22 cellular contexts compared by ENCODE assay signal in genomic region chr2:139033300-139033699, GRCh38.
DNase-seq lines count a peak whose midpoint lies in the region; ATAC-seq, FAIRE-seq and TF ChIP-seq lines count a peak whose summit lies in the region.
"Had no signal": no experiment of that assay in that cellular context is flagged by ENCODE, and none has a peak within 500 bp of the region (broad histone marks: within the 10 kb centered on the region; RNA-seq: fewer than 3 reads in every experiment).

No MANE protein-coding gene starts in this region.

- no peaks in the 10 kb centered on the region for H3F3A ChIP-seq in GM23248 (ENCODE audit: insufficient read depth)

- H4K20me1 ChIP-seq in GM23248 (ENCODE audit: insufficient read depth) (no peaks in the 10 kb centered on the region), keratinocyte (ENCODE audit: control insufficient read depth, extremely low read depth, insufficient read depth, low read length) (no peaks in the 10 kb centered on the region)

- H3K9me1 ChIP-seq in keratinocyte (ENCODE audit: control insufficient read depth, extremely low read depth, insufficient read depth, low read length) = no peaks in the 10 kb centered on the region

- no peaks in the 10 kb centered on the region for H3K27me3 ChIP-seq in GM23248 (replicated peaks; ENCODE audit: insufficient read depth)
- no peaks in the 10 kb centered on the region for H3K27me3 ChIP-seq in brain microvascular endothelial cell (replicated peaks)
- no peaks in the 10 kb centered on the region for H3K27me3 ChIP-seq in keratinocyte (ENCODE audit: control insufficient read depth, extremely low read depth, insufficient read depth, low read length)
- H3K27me3 ChIP-seq: hepatocyte had no signal

- ATAC-seq in HG03378 (IDR thresholded peaks at IDR 0.05; ENCODE audit: unreplicated experiment) = no peak
- ATAC-seq in naive thymus-derived CD8-positive, alpha-beta T cell = no peak
- ATAC-seq: activated T-cell treated with anti-CD3 and anti-CD28 coated beads, Interleukin-2, amount 50 U/mL, for 72 hours; esophagus mucosa; left cardiac atrium; mucosa of descending colon; sciatic nerve had no signal

- H2AFZ ChIP-seq in GM23248 (no peak overlapping the region), keratinocyte (ENCODE audit: control insufficient read depth, low read length) (peak overlapping the region; percentile 21)
- H2AFZ ChIP-seq: hepatocyte had no signal

- H3K36me3 Mint-ChIP-seq in mesothelial cell of epicardium = no peaks in the 10 kb centered on the region
- H3K36me3 Mint-ChIP-seq in naive thymus-derived CD8-positive, alpha-beta T cell = no peaks in the 10 kb centered on the region
- H3K36me3 Mint-ChIP-seq: activated naive CD8-positive, alpha-beta T cell had no signal

- no peak overlapping the region for H3K4me3 Mint-ChIP-seq in mesothelial cell of epicardium
- H3K4me3 Mint-ChIP-seq in naive thymus-derived CD8-positive, alpha-beta T cell = no peak overlapping the region
- H3K4me3 Mint-ChIP-seq: activated naive CD8-positive, alpha-beta T cell; activated T-cell treated with anti-CD3 and anti-CD28 coated beads, Interleukin-2, amount 50 U/mL, for 72 hours; CD4-positive, alpha-beta T cell; H9; T-helper 2 cell treated with Interferon-gamma antibody and Interleukin-4, amounts not matched to agents 5 μg/mL and 100 μg/mL, for 36 hours had no signal

- H3K27me3 Mint-ChIP-seq in mesothelial cell of epicardium (ENCODE audit: low read depth) = no peaks in the 10 kb centered on the region
- H3K27me3 Mint-ChIP-seq in naive thymus-derived CD8-positive, alpha-beta T cell = peaks cover 0 to 3% (median 0%) of the 10 kb centered on the region in 5 donors
- H3K27me3 Mint-ChIP-seq: activated naive CD8-positive, alpha-beta T cell; CD4-positive, alpha-beta T cell had no signal

- no peak overlapping the region for H3K27ac ChIP-seq in GM23248
- no peak overlapping the region for H3K27ac ChIP-seq in brain microvascular endothelial cell
- no peak overlapping the region for H3K27ac ChIP-seq in keratinocyte (ENCODE audit: control insufficient read depth, insufficient read depth, low read length)
- H3K27ac ChIP-seq: hepatocyte had no signal

- H3K4me2 ChIP-seq in GM23248 (ENCODE audit: unreplicated experiment) (no peak overlapping the region), keratinocyte (ENCODE audit: control insufficient read depth, extremely low read depth, insufficient read depth, low read depth, low read length) (no peak overlapping the region)
- H3K4me2 ChIP-seq: hepatocyte had no signal

- WGBS in GM23248 (ENCODE audit: low coverage in 1 of 2, low lambda C conversion rate in 2 of 2, missing lambda C conversion rate in 2 of 2), 2 experiments = 8 to 15% methylated on average over 2 of the region's 2 CpGs

- in situ Hi-C loops in GM23248 (cut with MboI) (no loop called here), brain microvascular endothelial cell (cut with HindIII; ENCODE audit: low pct_ligation_motif_present, low sequenced_read_pairs) (no loop called here)

- H3K9me2 ChIP-seq in GM23248 (ENCODE audit: insufficient read depth) = no peaks in the 10 kb centered on the region

- peaks cover 17% of the 10 kb centered on the region for H3K9me3 Mint-ChIP-seq in mesothelial cell of epicardium
- H3K9me3 Mint-ChIP-seq in naive thymus-derived CD8-positive, alpha-beta T cell = peaks cover 0 to 38% (median 7%) of the 10 kb centered on the region in 9 donors

- H3K4me1 Mint-ChIP-seq in mesothelial cell of epicardium = no peaks in the 10 kb centered on the region
- no peaks in the 10 kb centered on the region for H3K4me1 Mint-ChIP-seq in naive thymus-derived CD8-positive, alpha-beta T cell

- H3K79me2 ChIP-seq in GM23248 (ENCODE audit: insufficient read depth) (no peaks in the 10 kb centered on the region), keratinocyte (ENCODE audit: control insufficient read depth, insufficient read depth, low read length) (no peaks in the 10 kb centered on the region)
- H3K79me2 ChIP-seq: hepatocyte had no signal

- dilution Hi-C loops in keratinocyte (cut with MboI; ENCODE audit: extremely low pct_ligation_motif_present, low sequenced_read_pairs) = no loop called here

- H3K4me1 ChIP-seq in GM23248 (ENCODE audit: insufficient read depth) (no peaks in the 10 kb centered on the region), keratinocyte (ENCODE audit: control insufficient read depth, extremely low read depth, insufficient read depth, low read length) (peaks cover 18% of the 10 kb centered on the region)

- no peak for TF ChIP-seq CTCF in brain microvascular endothelial cell (IDR thresholded peaks at IDR 0.05; ENCODE audit: low read depth, low read length, missing control alignments)
- no peak for TF ChIP-seq CTCF in keratinocyte (optimal IDR thresholded peaks at IDR 0.05 in 1 of 3, IDR thresholded peaks at IDR 0.05 in 1 of 3, conservative IDR thresholded peaks at IDR 0.05 in 1 of 3; ENCODE audit: extremely low read depth in 1 of 3, insufficient read depth in 2 of 3, low read length in 3 of 3)
- TF ChIP-seq CTCF in mesothelial cell of epicardium (IDR thresholded peaks at IDR 0.05; ENCODE audit: unreplicated experiment) = no peak

- peak; percentile 55 for FAIRE-seq in keratinocyte (lab: Jason Lieb, UNC)

- H3K4me3 ChIP-seq in GM23248 = no peak overlapping the region
- H3K4me3 ChIP-seq in brain microvascular endothelial cell (ENCODE audit: low read depth, low read length) = no peak overlapping the region
- no peak overlapping the region for H3K4me3 ChIP-seq in keratinocyte (ENCODE audit: control insufficient read depth in 2 of 3, extremely low read depth in 1 of 3, insufficient read depth in 2 of 3, low read depth in 1 of 3, low read length in 3 of 3)
- H3K4me3 ChIP-seq: hepatocyte, mucosa of descending colon had no signal

- POLR2A ChIA-PET in naive thymus-derived CD8-positive, alpha-beta T cell (lab: Charles Lee) = no interaction called here

- no peaks in the 10 kb centered on the region for H3K9me3 ChIP-seq in GM23248 (ENCODE audit: low read depth)
- no peaks in the 10 kb centered on the region for H3K9me3 ChIP-seq in keratinocyte (ENCODE audit: control insufficient read depth, low read depth, low read length)
- H3K9me3 ChIP-seq: mucosa of descending colon had no signal

- H3K9ac ChIP-seq in GM23248 (no peak overlapping the region), keratinocyte (ENCODE audit: control insufficient read depth, extremely low read depth, insufficient read depth, low read length) (no peak overlapping the region)

- no peaks in the 10 kb centered on the region for H3K36me3 ChIP-seq in GM23248 (ENCODE audit: low read depth)
- no peaks in the 10 kb centered on the region for H3K36me3 ChIP-seq in brain microvascular endothelial cell (replicated peaks)
- H3K36me3 ChIP-seq in keratinocyte (ENCODE audit: control insufficient read depth in 2 of 2, extremely low read depth in 1 of 2, insufficient read depth in 2 of 2, low read length in 2 of 2) = no peaks in the 10 kb centered on the region

- no peak overlapping the region for H3K27ac Mint-ChIP-seq in mesothelial cell of epicardium
- no peak overlapping the region for H3K27ac Mint-ChIP-seq in naive thymus-derived CD8-positive, alpha-beta T cell
- H3K27ac Mint-ChIP-seq: activated naive CD8-positive, alpha-beta T cell; activated T-cell treated with anti-CD3 and anti-CD28 coated beads, Interleukin-2, amount 50 U/mL, for 72 hours; CD4-positive, alpha-beta T cell; H9; T-helper 2 cell treated with Interferon-gamma antibody and Interleukin-4, amounts not matched to agents 5 μg/mL and 100 μg/mL, for 36 hours had no signal

- DNase-seq in GM23248 (peak; percentile 2), NCI-H226 (peak; percentile 72), brain microvascular endothelial cell (peak; percentile 56), keratinocyte (ENCODE audit: low read depth, low spot score) (no peak), mesothelial cell of epicardium (ENCODE audit: low spot score in 2 of 2, unreplicated experiment in 2 of 2) (no peak)
- no peak for DNase-seq in naive thymus-derived CD8-positive, alpha-beta T cell
- DNase-seq in activated CD4-positive, alpha-beta T cell treated with anti-CD3 and anti-CD28 coated beads, Interleukin-2, amount 50 U/mL, for 1 hour = no peak
- DNase-seq: activated CD8-positive, alpha-beta memory T cell treated with anti-CD3 and anti-CD28 coated beads for 24 hours; activated T-cell treated with anti-CD3 and anti-CD28 coated beads, Interleukin-2, amount 50 U/mL, for 72 hours; CD4-positive, alpha-beta T cell; DND-41; H9; left cardiac atrium; mucosa of descending colon; NCI-H1436; stimulated activated CD4-positive, alpha-beta T cell treated with anti-CD3 and anti-CD28 coated beads, Interleukin-2, amount 100 ng/mL, for 24 hours had no signal

Comparison
In these comparisons a context has a peak if more than half of its experiments do, and no peak if none do; other contexts are left out.
1. DNase-seq: peak in GM23248 (single experiment), NCI-H226 (single experiment) and brain microvascular endothelial cell (single experiment); none in keratinocyte (single experiment), mesothelial cell of epicardium (0 of 2), naive thymus-derived CD8-positive, alpha-beta T cell (0 of 10) and activated CD4-positive, alpha-beta T cell treated with anti-CD3 and anti-CD28 coated beads, Interleukin-2, amount 50 U/mL, for 1 hour (single experiment).